8 cellular contexts compared by ENCODE assay signal in genomic region chr9:76181020-76181641, GRCh38.
A peak's percentile ranks its signal among the peaks of the same experiment; 100 is the strongest.
DNase-seq lines count a peak whose midpoint lies in the region; ATAC-seq and TF ChIP-seq lines count a peak whose summit lies in the region.

No MANE protein-coding gene starts in this region.

- ATAC-seq in stimulated activated naive CD8-positive, alpha-beta T cell treated with anti-CD3 and anti-CD28 coated beads, Interleukin-15, Interleukin-2, amounts not matched to agents 100 U/mL and 50 U/mL, for 24 hours, result peak; percentile 72
- no peak for ATAC-seq in HG03139 (IDR thresholded peaks at IDR 0.05; ENCODE audit: unreplicated experiment)
- no peak for ATAC-seq in aorta (ENCODE audit: low FRiP score)
- no peak for ATAC-seq in GM18498 (IDR thresholded peaks at IDR 0.05; ENCODE audit: unreplicated experiment)

- 83 to 87% methylated on average over 5 of the region's 5 CpGs for WGBS in aorta, 2 donors

- TF ChIP-seq CTCF in fibroblast of villous mesenchyme (IDR thresholded peaks at IDR 0.05; ENCODE audit: insufficient read depth, low read depth, low read length), result no peak

- H3K4me3 ChIP-seq in SJCRH30 (no peak overlapping the region), fibroblast of villous mesenchyme (ENCODE audit: low read depth, low read length) (no peak overlapping the region), aorta (ENCODE audit: low read length in 2 of 2) (no peak overlapping the region)

- no peaks in the 10 kb centered on the region for H3K9me3 ChIP-seq in SJCRH30 (replicated peaks)
- H3K9me3 ChIP-seq in aorta (ENCODE audit: control insufficient read depth, low read length), result no peaks in the 10 kb centered on the region

- H3K36me3 ChIP-seq in SJCRH30, result peaks cover 10% of the 10 kb centered on the region; the same call in 1 of the 2 replicates
- peaks cover 0 to 7% of the 10 kb centered on the region in 2 donors for H3K36me3 ChIP-seq in aorta (ENCODE audit: control insufficient read depth in 1 of 2, insufficient read depth in 2 of 2, low read length in 1 of 2)

- no peaks in the 10 kb centered on the region for H3K27me3 ChIP-seq in SJCRH30
- no peaks in the 10 kb centered on the region for H3K27me3 ChIP-seq in aorta (ENCODE audit: control insufficient read depth in 1 of 2, insufficient read depth in 2 of 2, low read length in 1 of 2)

- H3K27ac ChIP-seq in SJCRH30 (peak overlapping the region; percentile 15; the same call in 1 of the 2 replicates), aorta (ENCODE audit: low read depth in 1 of 2, low read length in 2 of 2) (no peak overlapping the region)

- DNase-seq in activated CD8-positive, alpha-beta memory T cell treated with anti-CD3 and anti-CD28 coated beads, Interleukin-2, amount 50 U/mL, for 48 hours, result peak; percentile 54
- DNase-seq in activated CD8-positive, alpha-beta memory T cell treated with anti-CD3 and anti-CD28 coated beads for 24 hours, result no peak
- DNase-seq in SJCRH30, result peak in 1 of 2 experiments; percentile 27
- DNase-seq in fibroblast of villous mesenchyme (ENCODE audit: low read depth), result peak; percentile 30
- DNase-seq in stimulated activated naive CD8-positive, alpha-beta T cell treated with anti-CD3 and anti-CD28 coated beads, Interleukin-15, Interleukin-2, amounts not matched to agents 100 U/mL and 50 U/mL, for 24 hours, result no peak
- no peak for DNase-seq in aorta

- intact Hi-C loops in aorta (cut with DNase I), result no loop called here

- H3K4me1 ChIP-seq in SJCRH30 (peaks cover 9% of the 10 kb centered on the region), aorta (ENCODE audit: control insufficient read depth in 1 of 2, insufficient read depth in 2 of 2, low read length in 2 of 2) (no peaks in the 10 kb centered on the region)

Comparison
In these comparisons a context has a peak if more than half of its experiments do, and no peak if none do; other contexts are left out.
1. DNase-seq: peak in activated CD8-positive, alpha-beta memory T cell treated with anti-CD3 and anti-CD28 coated beads, Interleukin-2, amount 50 U/mL, for 48 hours (single experiment) and fibroblast of villous mesenchyme (single experiment); none in activated CD8-positive, alpha-beta memory T cell treated with anti-CD3 and anti-CD28 coated beads for 24 hours (single experiment), stimulated activated naive CD8-positive, alpha-beta T cell treated with anti-CD3 and anti-CD28 coated beads, Interleukin-15, Interleukin-2, amounts not matched to agents 100 U/mL and 50 U/mL, for 24 hours (single experiment) and aorta (0 of 2).